Comparison of ENCODE assay signal across 15 cellular contexts in the genomic region with DNA sequence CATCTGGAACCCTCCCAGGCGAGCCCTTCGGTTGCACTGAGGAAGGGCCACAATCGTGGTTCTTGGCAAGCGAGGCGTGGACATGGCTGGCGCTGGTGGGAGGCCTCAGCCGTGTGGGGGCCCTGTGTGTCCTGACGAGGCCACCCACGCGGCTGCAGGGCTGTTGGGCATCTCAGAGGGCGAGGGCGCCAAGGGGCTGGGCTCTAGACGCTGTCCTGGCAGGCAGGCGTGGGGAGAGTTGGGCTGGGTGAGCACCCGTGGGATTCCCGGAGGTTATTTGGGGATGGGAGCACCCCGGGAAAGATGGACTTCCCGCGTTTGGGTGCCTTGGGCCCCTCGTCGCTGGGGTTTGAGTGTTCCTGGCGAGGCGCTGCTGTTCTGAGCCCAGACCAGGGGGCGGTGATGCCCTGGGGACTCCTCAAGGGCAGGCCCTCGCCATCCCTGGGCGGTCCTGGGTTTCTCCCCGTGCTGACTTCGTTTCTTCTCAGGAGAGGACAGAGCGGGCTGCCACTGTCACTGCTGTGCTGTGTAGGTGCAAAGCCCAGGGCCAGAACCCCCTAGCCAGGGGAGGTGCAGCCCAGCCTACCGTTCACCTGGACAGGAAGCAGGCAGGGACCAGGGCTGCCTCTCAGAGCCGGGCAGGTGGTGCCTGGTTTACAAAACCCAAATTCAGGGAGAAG.
A peak's percentile ranks its signal among the peaks of the same experiment; 100 is the strongest.
DNase-seq lines count a peak whose midpoint lies in the region; ATAC-seq and TF ChIP-seq lines count a peak whose summit lies in the region.
"Had no signal": no experiment of that assay in that cellular context is flagged by ENCODE, and none has a peak within 500 bp of the region (broad histone marks: within the 10 kb centered on the region; RNA-seq: fewer than 3 reads in every experiment).

No MANE protein-coding gene starts in this region.

- WGBS in heart right ventricle, 2 donors, result 81 to 82% methylated on average over 31 of the region's 31 CpGs
- 88% methylated on average over 3 of the region's 31 CpGs; no CpG with 5 or more reads in 1 of the 2 donors for WGBS in esophagus squamous epithelium, 2 donors

- no peaks in the 10 kb centered on the region for H3K79me2 ChIP-seq in osteoblast (ENCODE audit: insufficient read depth, low read length)

- H3K9me3 ChIP-seq in heart right ventricle (no peaks in the 10 kb centered on the region), osteoblast (ENCODE audit: low read depth, low read length) (no peaks in the 10 kb centered on the region), esophagus squamous epithelium (no peaks in the 10 kb centered on the region)
- H3K9me3 ChIP-seq: HAP-1 had no signal

- H3K4me3 ChIP-seq in heart right ventricle, result peak overlapping the region in 1 of 10 donors; percentile 8
- H3K4me3 ChIP-seq in osteoblast (ENCODE audit: insufficient read depth, low read length), result no peak overlapping the region
- H3K4me3 ChIP-seq in esophagus squamous epithelium, result no peak overlapping the region
- H3K4me3 ChIP-seq: HAP-1 had no signal

- H4K20me1 ChIP-seq in osteoblast (ENCODE audit: insufficient read depth, low read length), result no peaks in the 10 kb centered on the region

- TF ChIP-seq POLR2A in esophagus squamous epithelium (IDR thresholded peaks at IDR 0.05), result no peak

- intact Hi-C loops in heart right ventricle (cut with DNase I), result no loop called here
- intact Hi-C loops in Right ventricle myocardium superior (cut with DNase I), result no loop called here
- intact Hi-C loops in left ventricle myocardium superior (cut with micrococcal nuclease), result no loop called here
- intact Hi-C loops in esophagus squamous epithelium (cut with DNase I), result no loop called here

- no peak for DNase-seq in heart right ventricle
- no peak for DNase-seq in Right ventricle myocardium superior
- no peak for DNase-seq in WTC11 (ENCODE audit: low spot score)
- DNase-seq in left ventricle myocardium superior, result peak; percentile 31
- DNase-seq in osteoblast (ENCODE audit: insufficient read length, low spot score, missing footprints), result no peak
- no peak for DNase-seq in stimulated activated naive CD8-positive, alpha-beta T cell treated with anti-CD3 and anti-CD28 coated beads, Interleukin-15, amount 100 ng/mL, for 72 hours
- no peak for DNase-seq in NOMO-1 treated with dmso at 0.1 percent for 144 hours (lab: John Stamatoyannopoulos, UW; ENCODE audit: unreplicated experiment)
- no peak for DNase-seq in esophagus squamous epithelium (lab: John Stamatoyannopoulos, UW)
- DNase-seq: C1 segment of cervical spinal cord; Calu3; CD4-positive, alpha-beta T cell; DMS 273 treated with DMSO at 0.1 percent for 48 hours; GOT3 had no signal

- H3K27me3 ChIP-seq in heart right ventricle (no peaks in the 10 kb centered on the region), osteoblast (ENCODE audit: insufficient read depth, low read length) (no peaks in the 10 kb centered on the region), esophagus squamous epithelium (no peaks in the 10 kb centered on the region)

- no peak overlapping the region for H2AFZ ChIP-seq in osteoblast (ENCODE audit: low read length)

- H3K27me3 Mint-ChIP-seq in WTC11 (ENCODE audit: low read depth), result no peaks in the 10 kb centered on the region
- H3K27me3 Mint-ChIP-seq in stimulated activated naive CD8-positive, alpha-beta T cell treated with anti-CD3 and anti-CD28 coated beads, Interleukin-15, amount 100 ng/mL, for 72 hours, result no peaks in the 10 kb centered on the region
- H3K27me3 Mint-ChIP-seq: B cell; CD4-positive, alpha-beta T cell had no signal

- POLR2A ChIA-PET in WTC11 (lab: Charles Lee), result no interaction called here

- H3K27ac Mint-ChIP-seq in WTC11, result no peak overlapping the region
- no peak overlapping the region for H3K27ac Mint-ChIP-seq in stimulated activated naive CD8-positive, alpha-beta T cell treated with anti-CD3 and anti-CD28 coated beads, Interleukin-15, amount 100 ng/mL, for 72 hours
- H3K27ac Mint-ChIP-seq: B cell; CD4-positive, alpha-beta T cell had no signal

- H3K27ac ChIP-seq in heart right ventricle (peak overlapping the region in 7 of 10 donors; percentile 29 to 67 (median 49)), osteoblast (ENCODE audit: low read depth, low read length) (no peak overlapping the region), esophagus squamous epithelium (no peak overlapping the region)

- H3K4me1 ChIP-seq in heart right ventricle (peaks cover 0 to 16% (median 9%) of the 10 kb centered on the region in 9 donors), osteoblast (ENCODE audit: insufficient read depth, low read length) (no peaks in the 10 kb centered on the region), esophagus squamous epithelium (no peaks in the 10 kb centered on the region)
- H3K4me1 ChIP-seq: HAP-1 had no signal

- no peak overlapping the region for H3K4me3 Mint-ChIP-seq in WTC11
- no peak overlapping the region for H3K4me3 Mint-ChIP-seq in stimulated activated naive CD8-positive, alpha-beta T cell treated with anti-CD3 and anti-CD28 coated beads, Interleukin-15, amount 100 ng/mL, for 72 hours
- H3K4me3 Mint-ChIP-seq: B cell; CD4-positive, alpha-beta T cell had no signal

- TF ChIP-seq CTCF in heart right ventricle (IDR thresholded peaks at IDR 0.05) (no peak), WTC11 (IDR thresholded peaks at IDR 0.05) (no peak), osteoblast (IDR thresholded peaks at IDR 0.05; ENCODE audit: extremely low read depth, low read depth, low read length) (no peak), esophagus squamous epithelium (IDR thresholded peaks at IDR 0.05) (no peak)

- H3K4me1 Mint-ChIP-seq in WTC11, result no peaks in the 10 kb centered on the region
- H3K4me1 Mint-ChIP-seq in stimulated activated naive CD8-positive, alpha-beta T cell treated with anti-CD3 and anti-CD28 coated beads, Interleukin-15, amount 100 ng/mL, for 72 hours, result no peaks in the 10 kb centered on the region
- H3K4me1 Mint-ChIP-seq: B cell had no signal

- H3K36me3 Mint-ChIP-seq in WTC11, result peaks cover 3% of the 10 kb centered on the region; the same call in 1 of the 2 replicates

- CTCF ChIA-PET in WTC11 (lab: Charles Lee), result no interaction called here

- H3K36me3 ChIP-seq in heart right ventricle (peaks cover 0 to 16% (median 0%) of the 10 kb centered on the region in 9 donors), osteoblast (ENCODE audit: insufficient read depth, low read length) (no peaks in the 10 kb centered on the region), esophagus squamous epithelium (peaks cover 0 to 24% (median 0%) of the 10 kb centered on the region in 3 donors)
- H3K36me3 ChIP-seq: HAP-1 had no signal

- H3K9me3 Mint-ChIP-seq in WTC11, result no peaks in the 10 kb centered on the region
- H3K9me3 Mint-ChIP-seq in stimulated activated naive CD8-positive, alpha-beta T cell treated with anti-CD3 and anti-CD28 coated beads, Interleukin-15, amount 100 ng/mL, for 72 hours, result no peaks in the 10 kb centered on the region
- H3K9me3 Mint-ChIP-seq: CD4-positive, alpha-beta T cell had no signal

- H3K4me2 ChIP-seq in osteoblast (ENCODE audit: insufficient read depth, low read length), result peak overlapping the region; percentile 45

- ATAC-seq in heart right ventricle (peak in 1 of 8 donors; percentile 13), Right ventricle myocardium superior (ENCODE audit: poor library complexity) (no peak), WTC11 (0 out of 2 replicates have a peak, but pooled peaks have one; percentile 3), left ventricle myocardium superior (no peak)
- ATAC-seq in stimulated activated naive CD8-positive, alpha-beta T cell treated with anti-CD3 and anti-CD28 coated beads, Interleukin-15, amount 100 ng/mL, for 72 hours, result no peak

TF ChIP-seq in WTC11, 78 proteins besides CTCF, POLR2A, EP300 and RAD21:
- no peak for TF ChIP-seq MXD4 (CRISPR knock-in tag; IDR thresholded peaks at IDR 0.05; ENCODE audit: borderline replicate concordance)
- TF ChIP-seq ZNF317 (CRISPR knock-in tag; IDR thresholded peaks at IDR 0.05; ENCODE audit: borderline replicate concordance, low read depth), result no peak
- TF ChIP-seq OVOL2 (CRISPR knock-in tag; IDR thresholded peaks at IDR 0.05; ENCODE audit: borderline replicate concordance), result no peak
- no peak for TF ChIP-seq SP1 (CRISPR knock-in tag; conservative IDR thresholded peaks at IDR 0.05)

Comparison
In these comparisons a context has a peak if more than half of its experiments do, and no peak if none do; other contexts are left out.
1. H3K27ac ChIP-seq: peak in heart right ventricle (7 of 10); none in osteoblast (single experiment) and esophagus squamous epithelium (0 of 4).